Comparison of ENCODE assay signal across 8 cellular contexts in the genomic region with DNA sequence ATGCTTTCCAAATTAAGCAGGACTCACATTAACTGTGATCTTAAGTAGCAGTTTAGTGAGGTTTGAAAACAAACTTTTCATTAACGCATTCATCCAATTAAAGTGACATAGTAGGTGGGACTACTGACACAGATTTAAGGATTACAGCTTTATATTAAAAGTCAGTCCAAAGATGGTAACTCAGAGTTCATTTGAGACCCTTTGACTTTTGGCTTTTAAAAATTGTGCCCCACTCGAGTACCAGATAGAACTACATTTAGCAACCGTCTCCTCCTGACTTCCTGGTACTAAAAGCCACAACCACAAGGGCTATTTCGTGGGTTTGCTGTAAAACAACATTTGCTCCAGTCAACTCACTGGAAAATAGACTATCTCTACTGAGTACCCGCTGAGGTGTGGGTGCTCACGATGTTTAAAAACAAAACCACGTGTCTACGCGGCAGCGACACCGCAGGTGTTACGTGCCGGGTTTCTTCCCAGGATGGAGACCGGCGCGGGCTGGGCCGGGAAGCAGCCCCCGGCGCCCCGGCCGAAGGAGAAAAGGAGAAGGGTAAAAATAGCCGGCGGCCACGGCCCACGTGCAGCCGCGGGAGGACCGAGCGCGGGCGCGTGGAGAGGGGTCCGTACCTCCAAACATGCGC.
DNase-seq lines count a peak whose midpoint lies in the region; ATAC-seq and TF ChIP-seq lines count a peak whose summit lies in the region.
"Not testable (repeated sequence)": the region's sequence is repeated elsewhere in the genome, so short reads cannot be mapped to it uniquely, and the experiment has no call there.

No MANE protein-coding gene starts in this region.

- ATAC-seq in GM18519 (IDR thresholded peaks at IDR 0.05; ENCODE audit: low FRiP score, unreplicated experiment) (peak; percentile 30), HG02623 (IDR thresholded peaks at IDR 0.05; ENCODE audit: unreplicated experiment) (peak; percentile 17)
- ATAC-seq in central memory CD8-positive, alpha-beta T cell (replicated peaks; ENCODE audit: extremely low read depth, poor library complexity, severe bottlenecking), result not testable (repeated sequence)

- not testable (repeated sequence) for TF ChIP-seq POLR2A in uterus (IDR thresholded peaks at IDR 0.05)

- H3K4me3 ChIP-seq in LNCaP clone FGC (ENCODE audit: low read depth, low read length), result peak overlapping the region; percentile 59
- peak overlapping the region; percentile 70; the same call in 1 of the 2 replicates for H3K4me3 ChIP-seq in iPS DF 6.9 (ENCODE audit: low read length)
- H3K4me3 ChIP-seq in osteoblast (ENCODE audit: insufficient read depth, low read length), result peak overlapping the region; percentile 79
- H3K4me3 ChIP-seq in uterus, result peak overlapping the region; percentile 75 to 94

- H3K27me3 ChIP-seq in iPS DF 6.9 (ENCODE audit: control insufficient read depth, insufficient read depth, low read length); osteoblast (ENCODE audit: insufficient read depth, low read length); uterus: not testable (repeated sequence)

- H2AFZ ChIP-seq in osteoblast (ENCODE audit: low read length), result peak overlapping the region; percentile 59

- H3K4me1 Mint-ChIP-seq in T-helper 2 cell treated with Interferon-gamma antibody and Interleukin-4, amounts not matched to agents 5 μg/mL and 100 μg/mL, for 36 hours (ENCODE audit: low read depth); central memory CD8-positive, alpha-beta T cell: not testable (repeated sequence)

- intact Hi-C loops in uterus (cut with DNase I; ENCODE audit: low total_unique reads), result not testable (repeated sequence)

- H3K9me3 Mint-ChIP-seq in T-helper 2 cell treated with Interferon-gamma antibody and Interleukin-4, amounts not matched to agents 5 μg/mL and 100 μg/mL, for 36 hours; central memory CD8-positive, alpha-beta T cell: not testable (repeated sequence)

- not testable (repeated sequence) for H3K4me1 ChIP-seq in iPS DF 6.9 (ENCODE audit: control insufficient read depth, insufficient read depth, low read length); osteoblast (ENCODE audit: insufficient read depth, low read length); uterus

- peak overlapping the region; percentile 36 for H3K27ac Mint-ChIP-seq in T-helper 2 cell treated with Interferon-gamma antibody and Interleukin-4, amounts not matched to agents 5 μg/mL and 100 μg/mL, for 36 hours
- H3K27ac Mint-ChIP-seq in central memory CD8-positive, alpha-beta T cell (ENCODE audit: low read depth), result peak overlapping the region; percentile 83

- not testable (repeated sequence) for H3K9me3 ChIP-seq in iPS DF 6.9 (ENCODE audit: control insufficient read depth, insufficient read depth, low read length); osteoblast (ENCODE audit: low read depth, low read length); uterus

- TF ChIP-seq CTCF in LNCaP clone FGC (IDR thresholded peaks at IDR 0.05; ENCODE audit: control insufficient read depth, extremely low read depth, insufficient read depth); osteoblast (IDR thresholded peaks at IDR 0.05; ENCODE audit: extremely low read depth, low read depth, low read length); uterus (IDR thresholded peaks at IDR 0.05): not testable (repeated sequence)

- WGBS in iPS DF 6.9 (ENCODE audit: insufficient coverage, insufficient read length), result no CpG with 5 or more reads among the region's 34 CpGs

- H4K20me1 ChIP-seq in osteoblast (ENCODE audit: insufficient read depth, low read length), result not testable (repeated sequence)

- DNase-seq in LNCaP clone FGC (ENCODE audit: low read depth); T-helper 2 cell treated with Interferon-gamma antibody and Interleukin-4, amounts not matched to agents 5 μg/mL and 100 μg/mL, for 36 hours (ENCODE audit: low spot score); central memory CD8-positive, alpha-beta T cell (ENCODE audit: low spot score in 2 of 2); iPS DF 6.9 (ENCODE audit: low read depth, low spot score); osteoblast (ENCODE audit: insufficient read length, low spot score, missing footprints); uterus: not testable (repeated sequence)

- peak overlapping the region; percentile 84 for H3K4me3 Mint-ChIP-seq in T-helper 2 cell treated with Interferon-gamma antibody and Interleukin-4, amounts not matched to agents 5 μg/mL and 100 μg/mL, for 36 hours
- H3K4me3 Mint-ChIP-seq in central memory CD8-positive, alpha-beta T cell, result peak overlapping the region; percentile 93

- H3K4me2 ChIP-seq in osteoblast (ENCODE audit: insufficient read depth, low read length), result peak overlapping the region; percentile 77

- H3K79me2 ChIP-seq in osteoblast (ENCODE audit: insufficient read depth, low read length), result not testable (repeated sequence)

- H3K27ac ChIP-seq in iPS DF 6.9 (ENCODE audit: low read length); osteoblast (ENCODE audit: low read depth, low read length): not testable (repeated sequence)
- H3K27ac ChIP-seq in uterus, result peak overlapping the region; percentile 95 to 99

- not testable (repeated sequence) for H3K36me3 ChIP-seq in iPS DF 6.9 (ENCODE audit: control insufficient read depth, insufficient read depth, low read length); osteoblast (ENCODE audit: insufficient read depth, low read length); uterus

- not testable (repeated sequence) for H3K36me3 Mint-ChIP-seq in T-helper 2 cell treated with Interferon-gamma antibody and Interleukin-4, amounts not matched to agents 5 μg/mL and 100 μg/mL, for 36 hours (ENCODE audit: low read depth); central memory CD8-positive, alpha-beta T cell (ENCODE audit: insufficient read depth)

- H3K27me3 Mint-ChIP-seq in T-helper 2 cell treated with Interferon-gamma antibody and Interleukin-4, amounts not matched to agents 5 μg/mL and 100 μg/mL, for 36 hours (ENCODE audit: low read depth), result peaks cover 38% of the 10 kb centered on the region
- H3K27me3 Mint-ChIP-seq in central memory CD8-positive, alpha-beta T cell, result peaks cover 51% of the 10 kb centered on the region
